Comparison of ENCODE assay signal across 1 cellular context in genomic region chr3:12841085-12841969, GRCh38.
TF ChIP-seq lines count a peak whose summit lies in the region.

Gene RPL32, minus strand, starts transcription at chr3:12841565. Its CDS starts 1,328 bp downstream, at chr3:12840237.

TF ChIP-seq in K562, 482 proteins besides CTCF, POLR2A, EP300 and RAD21 (continued from another document and continues in another):
- peak; percentile 62; the same call in 1 of the 2 replicates for TF ChIP-seq KAT8 (IDR thresholded peaks at IDR 0.05; ENCODE audit: low read depth)
- TF ChIP-seq HEY1 (CRISPR knock-in tag; IDR thresholded peaks at IDR 0.05; ENCODE audit: borderline replicate concordance), result peak; percentile 86
- peak; percentile 88 for TF ChIP-seq DIDO1 (tag; IDR thresholded peaks at IDR 0.05; ENCODE audit: low read depth)
- TF ChIP-seq RFX5 (IDR thresholded peaks at IDR 0.05; ENCODE audit: low read depth, low read length), result no peak
- TF ChIP-seq RBM17 (IDR thresholded peaks at IDR 0.05; ENCODE audit: borderline replicate concordance, low read depth, low read length), result no peak
- TF ChIP-seq TAL1 (IDR thresholded peaks at IDR 0.05), result no peak
- TF ChIP-seq DNMT1 (IDR thresholded peaks at IDR 0.05), result peak; percentile 65; the same call in 1 of the 2 replicates
- no peak for TF ChIP-seq BDP1 (IDR thresholded peaks at IDR 0.05; ENCODE audit: insufficient read depth, insufficient read length)
- peak; percentile 38; the same call in 1 of the 2 replicates for TF ChIP-seq E2F1 (CRISPR knock-in tag; IDR thresholded peaks at IDR 0.05)
- TF ChIP-seq GTF3C2 (IDR thresholded peaks at IDR 0.05; ENCODE audit: borderline replicate concordance, extremely low read depth, insufficient read length), result no peak
- TF ChIP-seq, protein P1, sequence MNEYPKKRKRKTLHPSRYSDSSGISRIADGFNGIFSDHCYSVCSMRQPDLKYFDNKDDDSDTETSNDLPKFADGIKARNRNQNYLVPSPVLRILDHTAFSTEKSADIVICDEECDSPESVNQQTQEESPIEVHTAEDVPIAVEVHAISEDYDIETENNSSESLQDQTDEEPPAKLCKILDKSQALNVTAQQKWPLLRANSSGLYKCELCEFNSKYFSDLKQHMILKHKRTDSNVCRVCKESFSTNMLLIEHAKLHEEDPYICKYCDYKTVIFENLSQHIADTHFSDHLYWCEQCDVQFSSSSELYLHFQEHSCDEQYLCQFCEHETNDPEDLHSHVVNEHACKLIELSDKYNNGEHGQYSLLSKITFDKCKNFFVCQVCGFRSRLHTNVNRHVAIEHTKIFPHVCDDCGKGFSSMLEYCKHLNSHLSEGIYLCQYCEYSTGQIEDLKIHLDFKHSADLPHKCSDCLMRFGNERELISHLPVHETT (CRISPR knock-in tag; conservative IDR thresholded peaks at IDR 0.05 in 1 of 2, IDR thresholded peaks at IDR 0.05 in 1 of 2), result peak in 1 of 2 experiments; percentile 89; a peak in 2 of 4 replicates
- no peak for TF ChIP-seq CAMTA2 (CRISPR knock-in tag; conservative IDR thresholded peaks at IDR 0.05)
- 0 out of 2 replicates have a peak, but pooled peaks have one; percentile 28 for TF ChIP-seq ZNF134 (CRISPR knock-in tag; conservative IDR thresholded peaks at IDR 0.05)
- peak; percentile 85 for TF ChIP-seq CXXC5 (CRISPR knock-in tag; IDR thresholded peaks at IDR 0.05)
- TF ChIP-seq PPARD (CRISPR knock-in tag; IDR thresholded peaks at IDR 0.05), result no peak
- peak; percentile 89 for TF ChIP-seq NFATC3 (IDR thresholded peaks at IDR 0.05)
- TF ChIP-seq ARID1B (IDR thresholded peaks at IDR 0.05), result 0 out of 2 replicates have a peak, but pooled peaks have one; percentile 14
- TF ChIP-seq, protein P2, sequence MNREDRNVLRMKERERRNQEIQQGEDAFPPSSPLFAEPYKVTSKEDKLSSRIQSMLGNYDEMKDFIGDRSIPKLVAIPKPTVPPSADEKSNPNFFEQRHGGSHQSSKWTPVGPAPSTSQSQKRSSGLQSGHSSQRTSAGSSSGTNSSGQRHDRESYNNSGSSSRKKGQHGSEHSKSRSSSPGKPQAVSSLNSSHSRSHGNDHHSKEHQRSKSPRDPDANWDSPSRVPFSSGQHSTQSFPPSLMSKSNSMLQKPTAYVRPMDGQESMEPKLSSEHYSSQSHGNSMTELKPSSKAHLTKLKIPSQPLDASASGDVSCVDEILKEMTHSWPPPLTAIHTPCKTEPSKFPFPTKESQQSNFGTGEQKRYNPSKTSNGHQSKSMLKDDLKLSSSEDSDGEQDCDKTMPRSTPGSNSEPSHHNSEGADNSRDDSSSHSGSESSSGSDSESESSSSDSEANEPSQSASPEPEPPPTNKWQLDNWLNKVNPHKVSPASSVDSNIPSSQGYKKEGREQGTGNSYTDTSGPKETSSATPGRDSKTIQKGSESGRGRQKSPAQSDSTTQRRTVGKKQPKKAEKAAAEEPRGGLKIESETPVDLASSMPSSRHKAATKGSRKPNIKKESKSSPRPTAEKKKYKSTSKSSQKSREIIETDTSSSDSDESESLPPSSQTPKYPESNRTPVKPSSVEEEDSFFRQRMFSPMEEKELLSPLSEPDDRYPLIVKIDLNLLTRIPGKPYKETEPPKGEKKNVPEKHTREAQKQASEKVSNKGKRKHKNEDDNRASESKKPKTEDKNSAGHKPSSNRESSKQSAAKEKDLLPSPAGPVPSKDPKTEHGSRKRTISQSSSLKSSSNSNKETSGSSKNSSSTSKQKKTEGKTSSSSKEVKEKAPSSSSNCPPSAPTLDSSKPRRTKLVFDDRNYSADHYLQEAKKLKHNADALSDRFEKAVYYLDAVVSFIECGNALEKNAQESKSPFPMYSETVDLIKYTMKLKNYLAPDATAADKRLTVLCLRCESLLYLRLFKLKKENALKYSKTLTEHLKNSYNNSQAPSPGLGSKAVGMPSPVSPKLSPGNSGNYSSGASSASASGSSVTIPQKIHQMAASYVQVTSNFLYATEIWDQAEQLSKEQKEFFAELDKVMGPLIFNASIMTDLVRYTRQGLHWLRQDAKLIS (CRISPR knock-in tag; IDR thresholded peaks at IDR 0.05), result peak; percentile 93
- peak; percentile 85 for TF ChIP-seq ZNF766 (CRISPR knock-in tag; conservative IDR thresholded peaks at IDR 0.05)
- no peak for TF ChIP-seq ZNF444 (CRISPR knock-in tag; IDR thresholded peaks at IDR 0.05)
- no peak for TF ChIP-seq ZNF165 (CRISPR knock-in tag; IDR thresholded peaks at IDR 0.05; ENCODE audit: borderline replicate concordance)
- TF ChIP-seq ZC3H8 (IDR thresholded peaks at IDR 0.05), result no peak
- TF ChIP-seq BHLHE40 (IDR thresholded peaks at IDR 0.05; ENCODE audit: low read length), result no peak
- TF ChIP-seq DMBX1 (CRISPR knock-in tag; IDR thresholded peaks at IDR 0.05; ENCODE audit: borderline replicate concordance), result peak; percentile 38; the same call in 1 of the 2 replicates
- no peak for TF ChIP-seq HNRNPK (IDR thresholded peaks at IDR 0.05; ENCODE audit: low read depth, low read length, poor library complexity, severe bottlenecking)
- TF ChIP-seq PRMT5 (CRISPR knock-in tag; IDR thresholded peaks at IDR 0.05), result peak; percentile 59; the same call in 1 of the 2 replicates
- TF ChIP-seq KLF6 (CRISPR knock-in tag; IDR thresholded peaks at IDR 0.05; ENCODE audit: borderline replicate concordance), result peak; percentile 85
- TF ChIP-seq, protein P3, sequence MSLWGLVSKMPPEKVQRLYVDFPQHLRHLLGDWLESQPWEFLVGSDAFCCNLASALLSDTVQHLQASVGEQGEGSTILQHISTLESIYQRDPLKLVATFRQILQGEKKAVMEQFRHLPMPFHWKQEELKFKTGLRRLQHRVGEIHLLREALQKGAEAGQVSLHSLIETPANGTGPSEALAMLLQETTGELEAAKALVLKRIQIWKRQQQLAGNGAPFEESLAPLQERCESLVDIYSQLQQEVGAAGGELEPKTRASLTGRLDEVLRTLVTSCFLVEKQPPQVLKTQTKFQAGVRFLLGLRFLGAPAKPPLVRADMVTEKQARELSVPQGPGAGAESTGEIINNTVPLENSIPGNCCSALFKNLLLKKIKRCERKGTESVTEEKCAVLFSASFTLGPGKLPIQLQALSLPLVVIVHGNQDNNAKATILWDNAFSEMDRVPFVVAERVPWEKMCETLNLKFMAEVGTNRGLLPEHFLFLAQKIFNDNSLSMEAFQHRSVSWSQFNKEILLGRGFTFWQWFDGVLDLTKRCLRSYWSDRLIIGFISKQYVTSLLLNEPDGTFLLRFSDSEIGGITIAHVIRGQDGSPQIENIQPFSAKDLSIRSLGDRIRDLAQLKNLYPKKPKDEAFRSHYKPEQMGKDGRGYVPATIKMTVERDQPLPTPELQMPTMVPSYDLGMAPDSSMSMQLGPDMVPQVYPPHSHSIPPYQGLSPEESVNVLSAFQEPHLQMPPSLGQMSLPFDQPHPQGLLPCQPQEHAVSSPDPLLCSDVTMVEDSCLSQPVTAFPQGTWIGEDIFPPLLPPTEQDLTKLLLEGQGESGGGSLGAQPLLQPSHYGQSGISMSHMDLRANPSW (CRISPR knock-in tag; IDR thresholded peaks at IDR 0.05), result 0 out of 2 replicates have a peak, but pooled peaks have one; percentile 70
- TF ChIP-seq CHD7 (IDR thresholded peaks at IDR 0.05; ENCODE audit: low read depth, low read length), result no peak
- TF ChIP-seq L3MBTL2 (IDR thresholded peaks at IDR 0.05), result peak; percentile 67
- no peak for TF ChIP-seq ZNF583 (CRISPR knock-in tag; IDR thresholded peaks at IDR 0.05)
